ENCODE assay signal across 37 cellular contexts in genomic region chrX:15314472-15314871, GRCh38. TPM values are rescaled to one million over a fixed set of nuclear protein-coding genes. Genes with fewer than 3 reads are reported as not detected.
"Had no signal": no experiment of that assay in that cellular context is flagged by ENCODE, and none has a peak within 500 bp of the region (broad histone marks: within the 10 kb centered on the region; RNA-seq: fewer than 3 reads in every experiment).

No MANE protein-coding gene starts in this region.

- H3K27me3 Mint-ChIP-seq: activated B cell treated with CpG ODN at 0.5 μM for 24 hours; activated CD4-positive, alpha-beta memory T cell treated with anti-CD3 and anti-CD28 coated beads, Interleukin-2, amount 10 ng/mL, durations not matched to agents 7 days and 5 days; activated CD8-positive, alpha-beta memory T cell treated with anti-CD3 and anti-CD28 coated beads, Interleukin-2, amount 10 ng/mL, durations not matched to agents 7 days and 5 days; activated naive CD4-positive, alpha-beta T cell treated with anti-CD3 and anti-CD28 coated beads, Interleukin-2, amount 10 ng/mL, durations not matched to agents 7 days and 5 days; activated naive CD8-positive, alpha-beta T cell; activated naive CD8-positive, alpha-beta T cell treated with anti-CD3 and anti-CD28 coated beads, Interleukin-2, amount 50 U/mL, for 24 hours; brain had no signal

- H3K4me1 Mint-ChIP-seq: activated B cell treated with CpG ODN at 0.5 μM for 24 hours; activated CD4-positive, alpha-beta memory T cell treated with anti-CD3 and anti-CD28 coated beads, Interleukin-2, amount 10 ng/mL, durations not matched to agents 7 days and 5 days; activated CD8-positive, alpha-beta memory T cell treated with anti-CD3 and anti-CD28 coated beads, Interleukin-2, amount 10 ng/mL, durations not matched to agents 7 days and 5 days; activated naive CD4-positive, alpha-beta T cell treated with anti-CD3 and anti-CD28 coated beads, Interleukin-2, amount 10 ng/mL, durations not matched to agents 7 days and 5 days; activated naive CD8-positive, alpha-beta T cell treated with anti-CD3 and anti-CD28 coated beads, Interleukin-2, amount 50 U/mL, for 24 hours had no signal

- H3K27ac ChIP-seq: VCaP had no signal

- ATAC-seq: activated CD8-positive, alpha-beta memory T cell treated with anti-CD3 and anti-CD28 coated beads, Interleukin-2, amount 10 ng/mL, durations not matched to agents 7 days and 5 days; activated naive CD8-positive, alpha-beta T cell treated with anti-CD3 and anti-CD28 coated beads, Interleukin-2, amount 50 U/mL, for 24 hours; Panc1 had no signal

- H3K36me3 Mint-ChIP-seq: brain had no signal

- H3K4me3 Mint-ChIP-seq: activated B cell treated with CpG ODN at 0.5 μM for 24 hours; activated CD4-positive, alpha-beta memory T cell treated with anti-CD3 and anti-CD28 coated beads, Interleukin-2, amount 10 ng/mL, durations not matched to agents 7 days and 5 days; activated CD8-positive, alpha-beta memory T cell treated with anti-CD3 and anti-CD28 coated beads, Interleukin-2, amount 10 ng/mL, durations not matched to agents 7 days and 5 days; activated naive CD4-positive, alpha-beta T cell treated with anti-CD3 and anti-CD28 coated beads, Interleukin-2, amount 10 ng/mL, durations not matched to agents 7 days and 5 days; activated naive CD8-positive, alpha-beta T cell; activated naive CD8-positive, alpha-beta T cell treated with anti-CD3 and anti-CD28 coated beads, Interleukin-2, amount 50 U/mL, for 24 hours had no signal

- H3K9me3 Mint-ChIP-seq: activated B cell treated with CpG ODN at 0.5 μM for 24 hours; activated CD4-positive, alpha-beta memory T cell treated with anti-CD3 and anti-CD28 coated beads, Interleukin-2, amount 10 ng/mL, durations not matched to agents 7 days and 5 days; activated naive CD4-positive, alpha-beta T cell treated with anti-CD3 and anti-CD28 coated beads, Interleukin-2, amount 10 ng/mL, durations not matched to agents 7 days and 5 days; activated naive CD8-positive, alpha-beta T cell treated with anti-CD3 and anti-CD28 coated beads, Interleukin-2, amount 50 U/mL, for 24 hours had no signal

- DNase-seq: activated B cell treated with CpG ODN at 0.5 μM for 24 hours; activated CD4-positive, alpha-beta memory T cell treated with anti-CD3 and anti-CD28 coated beads, Interleukin-2, amount 10 ng/mL, durations not matched to agents 7 days and 5 days; activated CD4-positive, alpha-beta T cell treated with anti-CD3 and anti-CD28 coated beads for 4 hours; activated CD4-positive, alpha-beta T cell treated with anti-CD3 and anti-CD28 coated beads, Interleukin-2, amount 50 U/mL, for 1 hour; activated CD4-positive, CD25-positive, alpha-beta regulatory T cell treated with anti-CD3 and anti-CD28 coated beads, Interleukin-2, amount 50 U/mL, for 72 hours; activated CD8-positive, alpha-beta memory T cell treated with anti-CD3 and anti-CD28 coated beads for 24 hours; activated CD8-positive, alpha-beta memory T cell treated with anti-CD3 and anti-CD28 coated beads, Interleukin-2, amount 10 ng/mL, durations not matched to agents 7 days and 5 days; activated CD8-positive, alpha-beta memory T cell treated with anti-CD3 and anti-CD28 coated beads, Interleukin-2, amount 50 U/mL, for 48 hours; activated effector memory CD4-positive, alpha-beta T cell treated with Interleukin-2 at 50 U/mL for 16 hours; activated naive CD4-positive, alpha-beta T cell treated with anti-CD3 and anti-CD28 coated beads, Interleukin-2, amount 10 ng/mL, durations not matched to agents 7 days and 5 days; activated naive CD8-positive, alpha-beta T cell treated with anti-CD3 and anti-CD28 coated beads, Interleukin-2, amount 50 U/mL, for 24 hours; activated T-cell treated with anti-CD3 and anti-CD28 coated beads, Interleukin-2, amount 50 U/mL, for 48 hours; anterior cingulate cortex; Karpas-422; KBM-7; NCI-H1105; NCI-H1417 treated with DMSO at 0.1 percent for 48 hours; NCI-H187 treated with DMSO at 0.1 percent for 48 hours; NCI-H2081; NCI-H2171 treated with DMSO at 0.1 percent for 48 hours; NCI-H2227 treated with DMSO at 0.1 percent for 48 hours; NCI-H446; NCI-H510A treated with DMSO at 0.1 percent for 48 hours; NCI-H526 treated with DMSO at 0.1 percent for 48 hours; NCI-H774; SIG-M5; SW 1271; T-helper 1 cell; T-helper 2 cell; T-helper 9 cell had no signal

- H3K27ac Mint-ChIP-seq: activated B cell treated with CpG ODN at 0.5 μM for 24 hours; activated CD4-positive, alpha-beta memory T cell treated with anti-CD3 and anti-CD28 coated beads, Interleukin-2, amount 10 ng/mL, durations not matched to agents 7 days and 5 days; activated CD8-positive, alpha-beta memory T cell treated with anti-CD3 and anti-CD28 coated beads, Interleukin-2, amount 10 ng/mL, durations not matched to agents 7 days and 5 days; activated naive CD4-positive, alpha-beta T cell treated with anti-CD3 and anti-CD28 coated beads, Interleukin-2, amount 10 ng/mL, durations not matched to agents 7 days and 5 days; activated naive CD8-positive, alpha-beta T cell; activated naive CD8-positive, alpha-beta T cell treated with anti-CD3 and anti-CD28 coated beads, Interleukin-2, amount 50 U/mL, for 24 hours had no signal

RNA-seq across cellular contexts. Expression of gene ASB11, which starts 1.0 kb away (rescaled TPM):
- total RNA-seq: activated B cell treated with CpG ODN at 0.5 μM for 24 hours; activated CD4-positive, alpha-beta memory T cell treated with anti-CD3 and anti-CD28 coated beads, Interleukin-2, amount 10 ng/mL, durations not matched to agents 7 days and 5 days; activated CD8-positive, alpha-beta memory T cell treated with anti-CD3 and anti-CD28 coated beads, Interleukin-2, amount 10 ng/mL, durations not matched to agents 7 days and 5 days; bronchial epithelial cell; MCF 10A; RPMI7951 had no signal

RNA-seq across cellular contexts. Expression of gene ASB9, which starts 44.6 kb away (rescaled TPM):
- total RNA-seq: activated B cell treated with CpG ODN at 0.5 μM for 24 hours, bronchial epithelial cell had no signal
